ENCODE assay signal across 25 cellular contexts in the genomic region with DNA sequence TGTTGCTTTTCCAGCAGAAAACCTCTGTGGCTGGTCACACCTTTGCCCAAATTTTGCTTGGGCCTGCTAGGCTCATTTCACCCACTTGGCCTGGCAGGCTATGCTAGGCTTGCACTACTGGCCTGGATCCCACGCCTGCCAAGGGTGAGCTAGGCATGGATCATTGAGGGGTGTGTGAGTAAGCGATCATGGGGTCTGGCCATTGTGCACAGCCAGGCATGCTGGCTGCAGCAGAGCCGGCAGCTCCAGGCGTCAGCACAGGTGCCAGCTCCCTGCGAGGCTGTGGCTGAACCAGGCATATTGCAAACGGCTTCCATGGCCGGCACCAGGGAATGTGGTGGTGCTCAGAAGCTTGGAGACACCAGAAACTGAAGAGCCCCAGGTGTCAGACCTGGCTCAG. TPM values are rescaled to one million over a fixed set of nuclear protein-coding genes. Genes with fewer than 3 reads are reported as not detected.
DNase-seq lines count a peak whose midpoint lies in the region; ATAC-seq and TF ChIP-seq lines count a peak whose summit lies in the region.
"Had no signal": no experiment of that assay in that cellular context is flagged by ENCODE, and none has a peak within 500 bp of the region (broad histone marks: within the 10 kb centered on the region; RNA-seq: fewer than 3 reads in every experiment).

No MANE protein-coding gene starts in this region.

- intact Hi-C loops in Right ventricle myocardium superior (cut with DNase I), result no loop called here

- H3K4me3 ChIP-seq in right atrium auricular region, result no peak overlapping the region
- H3K4me3 ChIP-seq: thyroid gland had no signal

- no peaks in the 10 kb centered on the region for H3K9me3 ChIP-seq in right atrium auricular region
- H3K9me3 ChIP-seq: neutrophil, thyroid gland had no signal

- H3K27ac ChIP-seq in right atrium auricular region, result no peak overlapping the region
- H3K27ac ChIP-seq in substantia nigra (ENCODE audit: low read depth, low read length, poor library complexity, severe bottlenecking), result no peak overlapping the region
- H3K27ac ChIP-seq: neutrophil, thyroid gland had no signal

- H3K27me3 ChIP-seq in right atrium auricular region, result no peaks in the 10 kb centered on the region
- H3K27me3 ChIP-seq: neutrophil, thyroid gland had no signal

- DNase-seq in Right ventricle myocardium superior (peak; percentile 46), right atrium auricular region (ENCODE audit: low spot score) (no peak), anterior cingulate cortex (lab: John Stamatoyannopoulos, UW) (peak in 45 of 58 donors; percentile 1 to 72 (median 22)), kidney tubule cell (ENCODE audit: low spot score) (peak; percentile 21), substantia nigra (lab: John Stamatoyannopoulos, UW) (peak in 31 of 49 donors; percentile 1 to 71 (median 37)), T-helper 2 cell (no peak), SKM-1 (lab: John Stamatoyannopoulos, UW; ENCODE audit: unreplicated experiment) (no peak)
- DNase-seq: activated CD4-positive, CD25-positive, alpha-beta regulatory T cell treated with anti-CD3 and anti-CD28 coated beads, Interleukin-2, amount 50 U/mL, for 72 hours; activated CD8-positive, alpha-beta T cell treated with anti-CD3 and anti-CD28 coated beads, Interleukin-2, amount 10 ng/mL, durations not matched to agents 7 days and 5 days; activated gamma-delta T cell; activated T-cell treated with anti-CD3 and anti-CD28 coated beads, Interleukin-2, amount 50 U/mL, for 1 hour; AML-193; CD8-positive, alpha-beta T cell; DMS 273 treated with DMSO at 0.1 percent for 48 hours; left colon; mesendoderm; NCI-H1105; NCI-H2029 treated with DMSO at 0.1 percent for 48 hours; NCI-H2227 treated with DMSO at 0.1 percent for 48 hours; NCI-H526 treated with DMSO at 0.1 percent for 48 hours; small intestine; T-helper 1 cell; thyroid gland had no signal

- H3K36me3 ChIP-seq in right atrium auricular region, result no peaks in the 10 kb centered on the region
- H3K36me3 ChIP-seq: neutrophil had no signal

- no peaks in the 10 kb centered on the region for H3K4me1 ChIP-seq in right atrium auricular region
- H3K4me1 ChIP-seq: thyroid gland had no signal

- ATAC-seq in Right ventricle myocardium superior (ENCODE audit: poor library complexity), result peak; percentile 68
- no peak for ATAC-seq in HG02588 (IDR thresholded peaks at IDR 0.05; ENCODE audit: unreplicated experiment)
- ATAC-seq: activated CD8-positive, alpha-beta T cell treated with anti-CD3 and anti-CD28 coated beads, Interleukin-2, amount 10 ng/mL, durations not matched to agents 7 days and 5 days; CD8-positive, alpha-beta T cell; left colon had no signal

- no peak for TF ChIP-seq CTCF in right atrium auricular region (IDR thresholded peaks at IDR 0.05)

RNA-seq across cellular contexts. Expression of gene CFAP70, which starts 19.2 kb away (rescaled TPM):
- total RNA-seq in Right ventricle myocardium superior, result 1.5 TPM
- 1 to 10 TPM in 1 of 2 donors, under 1 TPM in 1; 0.71 to 1.1 TPM for total RNA-seq in right atrium auricular region

Comparison
In these comparisons a context has a peak if more than half of its experiments do, and no peak if none do; other contexts are left out.
1. DNase-seq: peak in Right ventricle myocardium superior (single experiment), anterior cingulate cortex (45 of 58), kidney tubule cell (single experiment) and substantia nigra (31 of 49); none in right atrium auricular region (single experiment), T-helper 2 cell (0 of 5) and SKM-1 (single experiment).